Comparison of ENCODE assay signal across 16 cellular contexts in genomic region chr13:32153056-32153455, GRCh38.
DNase-seq lines count a peak whose midpoint lies in the region; ATAC-seq and TF ChIP-seq lines count a peak whose summit lies in the region.
"Had no signal": no experiment of that assay in that cellular context is flagged by ENCODE, and none has a peak within 500 bp of the region (broad histone marks: within the 10 kb centered on the region; RNA-seq: fewer than 3 reads in every experiment).

No MANE protein-coding gene starts in this region.

- no peak overlapping the region for H3K4me3 Mint-ChIP-seq in WTC11
- H3K4me3 Mint-ChIP-seq: type B pancreatic cell had no signal

- 0 out of 2 replicates have a peak, but pooled peaks cover 2% of the 10 kb centered on the region for H3K4me1 Mint-ChIP-seq in WTC11

- H3K9me3 ChIP-seq in heart right ventricle (no peaks in the 10 kb centered on the region), tibial artery (no peaks in the 10 kb centered on the region)
- H3K9me3 ChIP-seq in effector memory CD4-positive, alpha-beta T cell (ENCODE audit: control insufficient read depth, low read length) = no peaks in the 10 kb centered on the region

- DNase-seq in heart right ventricle (no peak), Right ventricle myocardium inferior (ENCODE audit: missing footprints) (no peak), WTC11 (ENCODE audit: low spot score) (no peak), fibroblast of mammary gland (ENCODE audit: low read depth) (peak; percentile 93), tibial artery (no peak), SHP77 treated with DMSO at 0.1 percent for 48 hours (lab: John Stamatoyannopoulos, UW) (no peak), C1 segment of cervical spinal cord (lab: John Stamatoyannopoulos, UW) (no peak)
- no peak for DNase-seq in effector memory CD4-positive, alpha-beta T cell
- DNase-seq: ACHN; activated CD4-positive, alpha-beta T cell treated with anti-CD3 and anti-CD28 coated beads for 1 hour; activated T-cell treated with anti-CD3 and anti-CD28 coated beads, Interleukin-2, amount 50 U/mL, for 1 hour; aorta; mesendoderm; MV-4-11; nucleus accumbens had no signal

- H3K9me3 Mint-ChIP-seq in WTC11 = no peaks in the 10 kb centered on the region; the same call in 1 of the 2 replicates
- H3K9me3 Mint-ChIP-seq: type B pancreatic cell had no signal

- H3K27ac Mint-ChIP-seq in WTC11 = 0 out of 2 replicates have a peak overlapping the region, but pooled peaks have one; percentile 65
- H3K27ac Mint-ChIP-seq: type B pancreatic cell had no signal

- CTCF ChIA-PET in WTC11 (lab: Charles Lee) = interaction anchor here (2.8 kb wide), 1 partner anchor 12 kb away, joined by 14 read pairs; no protein-coding TSS in a partner anchor

- ATAC-seq in heart right ventricle = no peak
- no peak for ATAC-seq in Right ventricle myocardium inferior
- ATAC-seq in WTC11 = no peak

- WGBS in heart right ventricle, 2 donors = 33 to 41% methylated on average over 3 of the region's 3 CpGs

- TF ChIP-seq CTCF in heart right ventricle (IDR thresholded peaks at IDR 0.05) (no peak), WTC11 (IDR thresholded peaks at IDR 0.05) (no peak), fibroblast of mammary gland (conservative IDR thresholded peaks at IDR 0.05; ENCODE audit: control insufficient read depth, insufficient read depth, low read depth, low read length) (no peak), tibial artery (IDR thresholded peaks at IDR 0.05) (no peak)

- POLR2A ChIA-PET in WTC11 (lab: Charles Lee) = no interaction called here

- H3K36me3 Mint-ChIP-seq in WTC11 = no peaks in the 10 kb centered on the region

- H3K36me3 ChIP-seq in heart right ventricle = peaks cover 0 to 63% (median 6%) of the 10 kb centered on the region in 9 donors
- H3K36me3 ChIP-seq in tibial artery = peaks cover 5 to 18% (median 5%) of the 10 kb centered on the region in 3 donors
- H3K36me3 ChIP-seq in effector memory CD4-positive, alpha-beta T cell (ENCODE audit: control insufficient read depth, insufficient read depth, low read length) = peaks cover 4% of the 10 kb centered on the region

- no peaks in the 10 kb centered on the region for H3K27me3 Mint-ChIP-seq in WTC11 (ENCODE audit: low read depth)
- H3K27me3 Mint-ChIP-seq: type B pancreatic cell had no signal

- H3K27me3 ChIP-seq in heart right ventricle (no peaks in the 10 kb centered on the region), tibial artery (no peaks in the 10 kb centered on the region)
- no peaks in the 10 kb centered on the region for H3K27me3 ChIP-seq in effector memory CD4-positive, alpha-beta T cell (replicated peaks; ENCODE audit: control insufficient read depth, insufficient read depth, low read length, poor library complexity, severe bottlenecking)

- intact Hi-C loops in heart right ventricle (cut with DNase I) (loop anchor here in 1 of 10 donors (5.0 kb wide), 1 partner anchor 36 kb away; no protein-coding TSS in a partner anchor), Right ventricle myocardium inferior (cut with DNase I) (no loop called here), tibial artery (cut with DNase I; ENCODE audit: low total_unique reads) (no loop called here)

- H3K4me1 ChIP-seq in heart right ventricle = peaks cover 0 to 39% (median 21%) of the 10 kb centered on the region in 9 donors
- H3K4me1 ChIP-seq in tibial artery = peaks cover 0 to 50% (median 17%) of the 10 kb centered on the region in 4 donors
- H3K4me1 ChIP-seq in effector memory CD4-positive, alpha-beta T cell (ENCODE audit: control insufficient read depth, insufficient read depth, low read length, poor library complexity, severe bottlenecking) = no peaks in the 10 kb centered on the region

- H3K4me3 ChIP-seq in heart right ventricle (no peak overlapping the region), fibroblast of mammary gland (ENCODE audit: control insufficient read depth, low read depth, low read length) (no peak overlapping the region), tibial artery (no peak overlapping the region)
- H3K4me3 ChIP-seq in effector memory CD4-positive, alpha-beta T cell (ENCODE audit: insufficient read depth, low read depth, low read length, poor library complexity, severe bottlenecking) = no peak overlapping the region

- H3K27ac ChIP-seq in heart right ventricle = peak overlapping the region in 6 of 10 donors; percentile 18 to 89 (median 79)
- H3K27ac ChIP-seq in tibial artery = peak overlapping the region; percentile 38 to 79
- H3K27ac ChIP-seq in effector memory CD4-positive, alpha-beta T cell (ENCODE audit: insufficient read depth, low read length, poor library complexity, severe bottlenecking) = no peak overlapping the region

TF ChIP-seq in WTC11, 78 proteins besides CTCF, POLR2A, EP300 and RAD21:
- TF ChIP-seq ZNF219 (CRISPR knock-in tag; IDR thresholded peaks at IDR 0.05; ENCODE audit: borderline replicate concordance) (no peak), AFF4 (CRISPR knock-in tag; IDR thresholded peaks at IDR 0.05; ENCODE audit: borderline replicate concordance) (no peak)
